ENCODE assay signal across 16 cellular contexts in genomic region chr4:168383510-168383909, GRCh38.
DNase-seq lines count a peak whose midpoint lies in the region; ATAC-seq lines count a peak whose summit lies in the region.
"Had no signal": no experiment of that assay in that cellular context is flagged by ENCODE, and none has a peak within 500 bp of the region (broad histone marks: within the 10 kb centered on the region; RNA-seq: fewer than 3 reads in every experiment).

No MANE protein-coding gene starts in this region.

- H3K23ac ChIP-seq in trophoblast cell (ENCODE audit: low read length), result no peak overlapping the region

- H3K36me3 ChIP-seq in Karpas-422 (ENCODE audit: insufficient read depth, low read length), result 0 out of 2 replicates have a peak, but pooled peaks cover 3% of the 10 kb centered on the region
- no peaks in the 10 kb centered on the region for H3K36me3 ChIP-seq in trophoblast cell (ENCODE audit: control insufficient read depth in 1 of 2, insufficient read depth in 2 of 2, low read length in 2 of 2)

- H3K4me1 ChIP-seq in Karpas-422 (ENCODE audit: low read length) (no peaks in the 10 kb centered on the region), trophoblast cell (ENCODE audit: control insufficient read depth in 1 of 2, insufficient read depth in 2 of 2, low read length in 2 of 2) (no peaks in the 10 kb centered on the region)

- H3K27me3 ChIP-seq in Karpas-422 (ENCODE audit: low read length), result no peaks in the 10 kb centered on the region
- H3K27me3 ChIP-seq in trophoblast cell (ENCODE audit: insufficient read depth, low read length), result no peaks in the 10 kb centered on the region

- H4K8ac ChIP-seq in trophoblast cell (ENCODE audit: low read depth, low read length), result no peak overlapping the region

- H3K79me2 ChIP-seq in Karpas-422 (ENCODE audit: low read length) (no peaks in the 10 kb centered on the region), trophoblast cell (ENCODE audit: control insufficient read depth, insufficient read depth, low read length, poor library complexity) (no peaks in the 10 kb centered on the region)

- H3K9me2 ChIP-seq in Karpas-422 (replicated peaks; ENCODE audit: insufficient read depth, low read length), result no peaks in the 10 kb centered on the region

- no peaks in the 10 kb centered on the region for H4K20me1 ChIP-seq in Karpas-422 (ENCODE audit: insufficient read depth, low read depth, low read length)

- H3K79me1 ChIP-seq in trophoblast cell (ENCODE audit: low read length), result no peaks in the 10 kb centered on the region

- H3K9ac ChIP-seq in Karpas-422 (ENCODE audit: low read length), result no peak overlapping the region
- no peak overlapping the region for H3K9ac ChIP-seq in trophoblast cell (ENCODE audit: low read length)

- no peak overlapping the region for H2BK12ac ChIP-seq in trophoblast cell (ENCODE audit: low read length)

- no peak overlapping the region for H3K4ac ChIP-seq in trophoblast cell (ENCODE audit: low read depth, low read length)

- H3K27ac ChIP-seq in Karpas-422 (ENCODE audit: low read length) (no peak overlapping the region), trophoblast cell (ENCODE audit: low read depth, low read length) (no peak overlapping the region)

- no peak overlapping the region for H3K4me3 ChIP-seq in Karpas-422 (ENCODE audit: low read length)
- H3K4me3 ChIP-seq in trophoblast cell (ENCODE audit: low read depth, low read length), result no peak overlapping the region

- no peak overlapping the region for H4K91ac ChIP-seq in trophoblast cell (ENCODE audit: low read depth, low read length)

- no peak overlapping the region for H2AK5ac ChIP-seq in trophoblast cell (ENCODE audit: low read length)

- H2BK5ac ChIP-seq in trophoblast cell (ENCODE audit: low read depth, low read length, poor library complexity), result no peak overlapping the region

- H3K9me3 ChIP-seq in Karpas-422 (ENCODE audit: low read length) (no peaks in the 10 kb centered on the region), trophoblast cell (ENCODE audit: insufficient read depth, low read depth, low read length) (no peaks in the 10 kb centered on the region)

- H3K18ac ChIP-seq in trophoblast cell (ENCODE audit: low read length), result no peak overlapping the region

- H3K4me2 ChIP-seq in Karpas-422 (ENCODE audit: low read depth, low read length, poor library complexity, severe bottlenecking), result no peak overlapping the region
- H3K4me2 ChIP-seq in trophoblast cell (ENCODE audit: low read length), result no peak overlapping the region

- no peak overlapping the region for H4K12ac ChIP-seq in trophoblast cell (ENCODE audit: low read depth, low read length)

- ATAC-seq in GM18508 (IDR thresholded peaks at IDR 0.05; ENCODE audit: insufficient read depth, unreplicated experiment) (peak; percentile 87), GM19455 (IDR thresholded peaks at IDR 0.05; ENCODE audit: unreplicated experiment) (peak; percentile 53), HG02938 (IDR thresholded peaks at IDR 0.05; ENCODE audit: unreplicated experiment) (peak; percentile 86), HG03571 (IDR thresholded peaks at IDR 0.05; ENCODE audit: unreplicated experiment) (peak; percentile 95)
- ATAC-seq: HepG2; naive thymus-derived CD8-positive, alpha-beta T cell; Panc1; right cardiac atrium had no signal

- H2AFZ ChIP-seq in Karpas-422 (ENCODE audit: low read length) (no peak overlapping the region), trophoblast cell (ENCODE audit: insufficient read depth, low read length, poor library complexity) (no peak overlapping the region)

- no peak overlapping the region for H2BK120ac ChIP-seq in trophoblast cell (ENCODE audit: insufficient read depth, low read length, poor library complexity)

- DNase-seq in activated T-cell treated with anti-CD3 and anti-CD28 coated beads, Interleukin-2, amount 50 U/mL, for 48 hours, result no peak
- DNase-seq in Karpas-422 (no peak), trophoblast cell (no peak)
- DNase-seq in activated CD4-positive, alpha-beta T cell treated with anti-CD3 and anti-CD28 coated beads, Interleukin-2, amount 50 U/mL, for 48 hours, result no peak
- DNase-seq: activated gamma-delta T cell treated with Interleukin-2 at 50 U/mL for 16 hours; DMS79; kidney glomerular epithelial cell; naive thymus-derived CD8-positive, alpha-beta T cell; NCI-H524; right cardiac atrium had no signal

- H3K14ac ChIP-seq in trophoblast cell (ENCODE audit: low read length), result no peak overlapping the region

- no CpG with 5 or more reads among the region's 2 CpGs for WGBS in trophoblast cell (ENCODE audit: extremely low coverage, insufficient coverage, insufficient read length)
